In the genomic region with DNA sequence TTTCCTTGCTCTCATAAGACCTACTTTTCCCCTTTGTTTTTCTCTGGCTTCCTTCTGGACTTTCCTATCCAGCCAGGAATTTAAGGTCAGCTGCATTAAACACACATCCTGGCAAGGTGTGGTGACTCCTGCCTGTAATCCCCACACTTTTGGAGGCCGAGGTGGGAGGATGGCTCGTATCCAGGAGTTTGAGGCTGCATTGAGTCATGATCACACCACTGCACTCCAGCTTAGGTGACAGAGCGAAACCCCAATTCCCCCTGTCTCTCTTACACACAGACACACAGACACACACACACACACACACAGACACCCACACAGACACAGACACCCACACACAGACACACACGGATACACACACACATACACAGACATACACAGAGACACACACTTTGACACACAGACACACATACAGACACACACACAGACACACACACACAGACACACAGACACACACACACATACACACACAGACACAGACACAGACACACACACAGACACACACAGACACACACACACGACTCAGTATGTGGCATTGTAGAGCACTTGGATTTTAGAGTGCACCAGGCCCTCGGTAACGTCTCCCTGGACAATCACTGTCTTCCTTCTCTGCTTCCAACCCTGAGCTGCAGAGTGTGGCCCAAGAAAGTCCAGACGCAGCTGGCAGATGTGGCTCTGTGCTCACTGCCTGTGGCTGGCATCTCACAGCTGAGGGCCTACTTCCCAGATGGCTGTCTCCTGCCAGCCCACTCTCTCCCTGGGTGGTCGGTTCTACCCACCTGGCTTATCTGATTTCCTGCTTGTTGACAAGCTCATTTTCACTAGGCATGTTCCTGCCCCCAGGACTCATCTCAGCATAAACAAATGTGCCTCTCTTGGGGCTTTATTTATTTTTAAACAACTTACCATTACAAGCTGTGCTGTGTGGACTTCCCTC, we compare ENCODE assay signal across 2 cellular contexts.
TF ChIP-seq lines count a peak whose summit lies in the region.

No MANE protein-coding gene starts in this region.

TF ChIP-seq in HEK293, 187 proteins besides CTCF, POLR2A, EP300 and RAD21 (continues in another document):
- TF ChIP-seq ZFP69B (tag by site-specific recombination; IDR thresholded peaks at IDR 0.05) (no peak), ZNF37A (tag by site-specific recombination; IDR thresholded peaks at IDR 0.05) (no peak), ZBTB8A (tag by site-specific recombination; IDR thresholded peaks at IDR 0.05) (no peak), ZNF274 (IDR thresholded peaks at IDR 0.05; ENCODE audit: low read length) (no peak), ZNF274 (tag by site-specific recombination; IDR thresholded peaks at IDR 0.05; ENCODE audit: borderline replicate concordance) (0 out of 2 replicates have a peak, but pooled peaks have one; percentile 39), WT1 (tag by site-specific recombination; IDR thresholded peaks at IDR 0.05) (no peak), EGR2 (tag by site-specific recombination; IDR thresholded peaks at IDR 0.05; ENCODE audit: low read depth) (peak; percentile 98), ZFP3 (tag by site-specific recombination; IDR thresholded peaks at IDR 0.05; ENCODE audit: low read depth) (no peak), ZNF76 (tag by site-specific recombination; IDR thresholded peaks at IDR 0.05; ENCODE audit: borderline replicate concordance, low read depth) (no peak), ZNF341 (tag by site-specific recombination; IDR thresholded peaks at IDR 0.05; ENCODE audit: low read depth) (no peak), ZNF221 (tag by site-specific recombination; IDR thresholded peaks at IDR 0.05; ENCODE audit: borderline replicate concordance) (no peak), GLI2 (tag by site-specific recombination; IDR thresholded peaks at IDR 0.05; ENCODE audit: borderline replicate concordance, low read depth) (no peak), SP7 (tag by site-specific recombination; IDR thresholded peaks at IDR 0.05) (no peak), KLF8 (tag by site-specific recombination; IDR thresholded peaks at IDR 0.05) (no peak), ZNF148 (tag by site-specific recombination; IDR thresholded peaks at IDR 0.05; ENCODE audit: borderline replicate concordance) (peak; percentile 73; the same call in 1 of the 2 replicates), ATF2 (tag by site-specific recombination; IDR thresholded peaks at IDR 0.05; ENCODE audit: low read depth) (no peak), ZNF239 (tag by site-specific recombination; IDR thresholded peaks at IDR 0.05) (peak; percentile 33; the same call in 1 of the 2 replicates), ZNF10 (tag by site-specific recombination; IDR thresholded peaks at IDR 0.05) (no peak), ZNF585B (tag by site-specific recombination; IDR thresholded peaks at IDR 0.05) (no peak), SETDB1 (IDR thresholded peaks at IDR 0.05; ENCODE audit: insufficient read length, low read length) (no peak)
- TF ChIP-seq, protein P1, sequence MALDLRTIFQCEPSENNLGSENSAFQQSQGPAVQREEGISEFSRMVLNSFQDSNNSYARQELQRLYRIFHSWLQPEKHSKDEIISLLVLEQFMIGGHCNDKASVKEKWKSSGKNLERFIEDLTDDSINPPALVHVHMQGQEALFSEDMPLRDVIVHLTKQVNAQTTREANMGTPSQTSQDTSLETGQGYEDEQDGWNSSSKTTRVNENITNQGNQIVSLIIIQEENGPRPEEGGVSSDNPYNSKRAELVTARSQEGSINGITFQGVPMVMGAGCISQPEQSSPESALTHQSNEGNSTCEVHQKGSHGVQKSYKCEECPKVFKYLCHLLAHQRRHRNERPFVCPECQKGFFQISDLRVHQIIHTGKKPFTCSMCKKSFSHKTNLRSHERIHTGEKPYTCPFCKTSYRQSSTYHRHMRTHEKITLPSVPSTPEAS (tag by site-specific recombination; IDR thresholded peaks at IDR 0.05): peak; percentile 96
- TF ChIP-seq, protein P2, sequence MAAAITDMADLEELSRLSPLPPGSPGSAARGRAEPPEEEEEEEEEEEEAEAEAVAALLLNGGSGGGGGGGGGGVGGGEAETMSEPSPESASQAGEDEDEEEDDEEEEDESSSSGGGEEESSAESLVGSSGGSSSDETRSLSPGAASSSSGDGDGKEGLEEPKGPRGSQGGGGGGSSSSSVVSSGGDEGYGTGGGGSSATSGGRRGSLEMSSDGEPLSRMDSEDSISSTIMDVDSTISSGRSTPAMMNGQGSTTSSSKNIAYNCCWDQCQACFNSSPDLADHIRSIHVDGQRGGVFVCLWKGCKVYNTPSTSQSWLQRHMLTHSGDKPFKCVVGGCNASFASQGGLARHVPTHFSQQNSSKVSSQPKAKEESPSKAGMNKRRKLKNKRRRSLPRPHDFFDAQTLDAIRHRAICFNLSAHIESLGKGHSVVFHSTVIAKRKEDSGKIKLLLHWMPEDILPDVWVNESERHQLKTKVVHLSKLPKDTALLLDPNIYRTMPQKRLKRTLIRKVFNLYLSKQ (tag by site-specific recombination; IDR thresholded peaks at IDR 0.05; ENCODE audit: borderline replicate concordance): no peak

TF ChIP-seq in GM12878, 131 proteins besides CTCF, POLR2A, EP300 and RAD21:
- TF ChIP-seq POU2F2 (IDR thresholded peaks at IDR 0.05; ENCODE audit: borderline replicate concordance, low read depth, low read length): no peak
- TF ChIP-seq, protein P3, sequence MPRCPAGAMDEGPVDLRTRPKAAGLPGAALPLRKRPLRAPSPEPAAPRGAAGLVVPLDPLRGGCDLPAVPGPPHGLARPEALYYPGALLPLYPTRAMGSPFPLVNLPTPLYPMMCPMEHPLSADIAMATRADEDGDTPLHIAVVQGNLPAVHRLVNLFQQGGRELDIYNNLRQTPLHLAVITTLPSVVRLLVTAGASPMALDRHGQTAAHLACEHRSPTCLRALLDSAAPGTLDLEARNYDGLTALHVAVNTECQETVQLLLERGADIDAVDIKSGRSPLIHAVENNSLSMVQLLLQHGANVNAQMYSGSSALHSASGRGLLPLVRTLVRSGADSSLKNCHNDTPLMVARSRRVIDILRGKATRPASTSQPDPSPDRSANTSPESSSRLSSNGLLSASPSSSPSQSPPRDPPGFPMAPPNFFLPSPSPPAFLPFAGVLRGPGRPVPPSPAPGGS (IDR thresholded peaks at IDR 0.05; ENCODE audit: borderline replicate concordance, insufficient read depth, low read depth, low read length, poor library complexity, severe bottlenecking): peak; percentile 95
- TF ChIP-seq POLR2AphosphoS5 (IDR thresholded peaks at IDR 0.05; ENCODE audit: low read length): peak; percentile 35; the same call in 1 of the 2 replicates
- 0 out of 2 replicates have a peak, but pooled peaks have one; percentile 27 for TF ChIP-seq TCF3 (IDR thresholded peaks at IDR 0.05; ENCODE audit: borderline replicate concordance, insufficient read depth, low read depth, low read length)
- no peak for TF ChIP-seq CEBPB (IDR thresholded peaks at IDR 0.05; ENCODE audit: borderline replicate concordance in 1 of 2, low read depth in 2 of 2, low read length in 2 of 2)
